8 cellular contexts compared by ENCODE assay signal in genomic region chr2:74458132-74458956, GRCh38. TPM values are rescaled to one million over a fixed set of nuclear protein-coding genes. Genes with fewer than 3 reads are reported as not detected.
A peak's percentile ranks its signal among the peaks of the same experiment; 100 is the strongest.
DNase-seq lines count a peak whose midpoint lies in the region; ATAC-seq and TF ChIP-seq lines count a peak whose summit lies in the region.

Gene WBP1, plus strand, starts transcription at chr2:74458438. Its CDS starts 165 bp downstream, at chr2:74458603.

- no peak for TF ChIP-seq RAD21 in Ishikawa (IDR thresholded peaks at IDR 0.05; ENCODE audit: low read depth)

- H3K9me3 ChIP-seq in PC-3 (ENCODE audit: low read length) (no peaks in the 10 kb centered on the region), mononuclear cell (ENCODE audit: low read depth, low read length) (no peaks in the 10 kb centered on the region)

- peaks cover 35% of the 10 kb centered on the region for H3K79me2 ChIP-seq in PC-3 (ENCODE audit: low read length)

- peaks cover 27% of the 10 kb centered on the region for H3K4me1 ChIP-seq in PC-3 (ENCODE audit: insufficient read depth, low read length)
- peaks cover 41% of the 10 kb centered on the region for H3K4me1 ChIP-seq in mononuclear cell (ENCODE audit: insufficient read depth, low read length)

- H4K20me1 ChIP-seq in PC-3 (ENCODE audit: low read length), result no peaks in the 10 kb centered on the region

- no peak for TF ChIP-seq EP300 in Ishikawa (IDR thresholded peaks at IDR 0.05; ENCODE audit: borderline replicate concordance)

- H2AFZ ChIP-seq in PC-3 (ENCODE audit: low read length), result peak within 1 kb of the TSS; percentile 88

- CTCF ChIA-PET in PC-3 (lab: Charles Lee), result no interaction called here

- TSS peak; percentile 41 for BruUV-seq in PC-3 (replicated peaks; lab: Mats Ljungman, UMichigan)

- H3K27ac ChIP-seq in PC-3 (ENCODE audit: low read length), result peak within 1 kb of the TSS; percentile 93

- H3K4me2 ChIP-seq in PC-3 (ENCODE audit: low read length), result peak within 1 kb of the TSS; percentile 100

- H3K9ac ChIP-seq in PC-3 (ENCODE audit: low read length), result peak within 1 kb of the TSS; percentile 92

- H3K27me3 ChIP-seq in PC-3 (ENCODE audit: low read length), result no peaks in the 10 kb centered on the region
- no peaks in the 10 kb centered on the region for H3K27me3 ChIP-seq in mononuclear cell (ENCODE audit: insufficient read depth, low read length)

- H3K36me3 ChIP-seq in PC-3 (ENCODE audit: low read depth, low read length), result peaks cover 5% of the 10 kb centered on the region; the same call in 1 of the 2 replicates

- peak; percentile 79 for ATAC-seq in GM21576 (IDR thresholded peaks at IDR 0.05; ENCODE audit: unreplicated experiment)
- ATAC-seq in PC-3, result peak; percentile 80

- H3K9me2 ChIP-seq in PC-3 (replicated peaks; ENCODE audit: low read length), result no peaks in the 10 kb centered on the region

- H3K4me3 ChIP-seq in PC-3 (ENCODE audit: low read length), result peak within 1 kb of the TSS; percentile 100
- peak within 1 kb of the TSS; percentile 98 for H3K4me3 ChIP-seq in epithelial cell of esophagus (ENCODE audit: low read length)
- H3K4me3 ChIP-seq in mononuclear cell (ENCODE audit: low read length), result peak within 1 kb of the TSS; percentile 75

- intact Hi-C loops in PC-3 (cut with micrococcal nuclease), result loop anchor here (1.0 to 5.0 kb wide), 3 partner anchors 25 to 261 kb away; partner anchors contain the start of genes AUP1, HTRA2, MTHFD2 and TTC31

- H3F3A ChIP-seq in PC-3 (ENCODE audit: low read length, unreplicated experiment), result no peaks in the 10 kb centered on the region

- POLR2A ChIA-PET in PC-3 (lab: Charles Lee; ENCODE audit: unreplicated experiment), result interaction anchor here (1.0 to 1.1 kb wide), 2 partner anchors 9 to 18 kb away, joined by 4 to 9 read pairs; no protein-coding TSS in a partner anchor

- DNase-seq in DMS 273 (lab: John Stamatoyannopoulos, UW; ENCODE audit: unreplicated experiment) (peak; percentile 100), PC-3 (peak; percentile 99), activated T-cell treated with anti-CD3 and anti-CD28 coated beads for 48 hours (ENCODE audit: low read depth) (peak; percentile 96), epithelial cell of esophagus (ENCODE audit: low read depth) (peak; percentile 100)
- peak; percentile 89 to 97 for DNase-seq in stimulated activated CD8-positive, alpha-beta memory T cell treated with anti-CD3 and anti-CD28 coated beads, Interleukin-4, amount 100 ng/mL, for 1 hour (ENCODE audit: low read depth in 2 of 2, low spot score in 1 of 2)

- no peak for TF ChIP-seq CTCF in PC-3 (conservative IDR thresholded peaks at IDR 0.05; ENCODE audit: low read depth, low read length)
- no peak for TF ChIP-seq CTCF in epithelial cell of esophagus (IDR thresholded peaks at IDR 0.05; ENCODE audit: insufficient read depth, low read depth, low read length, missing control alignments)

TF ChIP-seq in Ishikawa, 13 proteins besides CTCF, POLR2A, EP300 and RAD21:
- TF ChIP-seq YY1 (IDR thresholded peaks at IDR 0.05; ENCODE audit: low read depth), result peak; percentile 87
- TF ChIP-seq CEBPB (IDR thresholded peaks at IDR 0.05), result no peak

RNA-seq across cellular contexts. Expression of gene WBP1, which starts in this region (rescaled TPM):
- total RNA-seq in PC-3 (2014; rRNA removed), result 57.5 and 64.4 TPM in 2 replicates
- total RNA-seq in mononuclear cell, result 18.5 TPM

Comparison
In these comparisons a context has a peak if more than half of its experiments do, and no peak if none do; other contexts are left out.
1. Peak in every context shown above with its lines: DNase-seq, ATAC-seq, H3K4me3 ChIP-seq and H3K27ac ChIP-seq.